In the genomic region with DNA sequence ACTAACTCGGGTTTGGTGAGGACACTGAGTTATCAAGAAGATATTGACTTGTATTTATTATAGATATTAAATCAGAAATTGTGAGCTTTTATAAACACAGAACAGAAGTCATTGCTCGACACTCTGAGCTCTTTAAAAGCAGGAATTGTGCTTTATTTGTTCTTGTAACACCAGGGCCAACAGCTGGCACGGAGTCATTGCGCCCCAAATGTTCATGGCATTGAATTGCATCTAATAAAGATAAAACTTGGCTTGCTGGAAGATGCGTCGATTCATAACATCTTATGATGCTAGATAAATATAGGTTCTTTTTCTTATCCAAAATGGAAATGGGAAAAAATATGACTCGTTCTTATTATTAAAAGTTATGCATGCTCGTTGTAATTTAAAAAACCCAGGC, we compare ENCODE assay signal across 11 cellular contexts. TPM values are rescaled to one million over a fixed set of nuclear protein-coding genes. Genes with fewer than 3 reads are reported as not detected.
DNase-seq lines count a peak whose midpoint lies in the region; ATAC-seq and TF ChIP-seq lines count a peak whose summit lies in the region.
"Had no signal": no experiment of that assay in that cellular context is flagged by ENCODE, and none has a peak within 500 bp of the region (broad histone marks: within the 10 kb centered on the region; RNA-seq: fewer than 3 reads in every experiment).

No MANE protein-coding gene starts in this region.

- peaks cover 10% of the 10 kb centered on the region for H3K36me3 Mint-ChIP-seq in endodermal cell (ENCODE audit: low read depth)

- H3K9me3 Mint-ChIP-seq in endodermal cell, result peaks cover 25% of the 10 kb centered on the region

- peaks cover 25% of the 10 kb centered on the region for H3K9me3 ChIP-seq in endodermal cell (ENCODE audit: control insufficient read depth, low read length)
- no peaks in the 10 kb centered on the region for H3K9me3 ChIP-seq in lower lobe of right lung

- H3K27me3 ChIP-seq in endodermal cell (ENCODE audit: control insufficient read depth, insufficient read depth, low read length, poor library complexity, severe bottlenecking), result no peaks in the 10 kb centered on the region
- no peaks in the 10 kb centered on the region for H3K27me3 ChIP-seq in lower lobe of right lung (ENCODE audit: low read depth)

- no peak overlapping the region for H3K27ac Mint-ChIP-seq in endodermal cell

- H3K36me3 ChIP-seq in endodermal cell (ENCODE audit: control insufficient read depth, insufficient read depth, low read length) (no peaks in the 10 kb centered on the region), lower lobe of right lung (no peaks in the 10 kb centered on the region)

- TF ChIP-seq CTCF in endodermal cell (conservative IDR thresholded peaks at IDR 0.05), result peak; percentile 54
- peak; percentile 18 for TF ChIP-seq CTCF in retinal pigment epithelial cell (conservative IDR thresholded peaks at IDR 0.05; ENCODE audit: low read depth, low read length)
- TF ChIP-seq CTCF in lower lobe of right lung (IDR thresholded peaks at IDR 0.05), result no peak

- no peak overlapping the region for H3K27ac ChIP-seq in endodermal cell (ENCODE audit: low read depth, low read length)
- H3K27ac ChIP-seq in lower lobe of right lung, result no peak overlapping the region

- H3K4me1 ChIP-seq in endodermal cell (ENCODE audit: control insufficient read depth, insufficient read depth, low read length) (peaks cover 9% of the 10 kb centered on the region), lower lobe of right lung (no peaks in the 10 kb centered on the region)

- ATAC-seq in lower lobe of right lung, result no peak
- no peak for ATAC-seq in GM19395 (IDR thresholded peaks at IDR 0.05; ENCODE audit: unreplicated experiment)

- H3K4me3 ChIP-seq in endodermal cell (ENCODE audit: low read length) (no peak overlapping the region), retinal pigment epithelial cell (ENCODE audit: low read length) (no peak overlapping the region), lower lobe of right lung (no peak overlapping the region)

- no peak overlapping the region for H3K9ac ChIP-seq in endodermal cell (ENCODE audit: extremely low read depth, low read length, poor library complexity, severe bottlenecking)

- H3K4me3 Mint-ChIP-seq in endodermal cell, result no peak overlapping the region

- peak; percentile 9 for DNase-seq in NCI-H1694 (lab: John Stamatoyannopoulos, UW)
- DNase-seq in NCI-H1694 treated with DMSO at 0.1 percent for 48 hours (lab: John Stamatoyannopoulos, UW), result no peak
- DNase-seq in NCI-H2171 (lab: John Stamatoyannopoulos, UW), result peak; percentile 15
- DNase-seq in endodermal cell, result no peak
- no peak for DNase-seq in retinal pigment epithelial cell (ENCODE audit: low read depth)
- no peak for DNase-seq in lower lobe of right lung
- DNase-seq in NCI-H1048 (lab: John Stamatoyannopoulos, UW), result no peak
- DNase-seq: ACHN, cerebellar nuclear complex, Right ventricle myocardium superior had no signal

- peaks cover 28% of the 10 kb centered on the region for H3K4me1 Mint-ChIP-seq in endodermal cell

- intact Hi-C loops in lower lobe of right lung (cut with DNase I), result no loop called here

- WGBS in endodermal cell (ENCODE audit: insufficient coverage in 1 of 2, insufficient read length in 1 of 2), 2 experiments, result 93 to 97% methylated on average over 5 to 8 of the region's 8 CpGs

- no peaks in the 10 kb centered on the region for H3K27me3 Mint-ChIP-seq in endodermal cell (ENCODE audit: insufficient read depth)

RNA-seq across cellular contexts. Expression of gene MLYCD, which starts 11.8 kb away (rescaled TPM):
- total RNA-seq in endodermal cell, result 10 to 100 TPM; 11.1 to 19.0 TPM
- polyA plus RNA-seq in endodermal cell (2013, experiment 1 of 2), result 3.6 TPM
- 3.4 TPM for polyA plus RNA-seq in endodermal cell (2013, experiment 2 of 2)
- 9.1 TPM for total RNA-seq in lower lobe of right lung

Comparison
In these comparisons a context has a peak if more than half of its experiments do, and no peak if none do; other contexts are left out.
1. DNase-seq: peak in NCI-H1694 (single experiment) and NCI-H2171 (single experiment); none in NCI-H1694 treated with DMSO at 0.1 percent for 48 hours (single experiment), endodermal cell (single experiment), retinal pigment epithelial cell (single experiment), lower lobe of right lung (single experiment) and NCI-H1048 (single experiment).